In the genomic region with DNA sequence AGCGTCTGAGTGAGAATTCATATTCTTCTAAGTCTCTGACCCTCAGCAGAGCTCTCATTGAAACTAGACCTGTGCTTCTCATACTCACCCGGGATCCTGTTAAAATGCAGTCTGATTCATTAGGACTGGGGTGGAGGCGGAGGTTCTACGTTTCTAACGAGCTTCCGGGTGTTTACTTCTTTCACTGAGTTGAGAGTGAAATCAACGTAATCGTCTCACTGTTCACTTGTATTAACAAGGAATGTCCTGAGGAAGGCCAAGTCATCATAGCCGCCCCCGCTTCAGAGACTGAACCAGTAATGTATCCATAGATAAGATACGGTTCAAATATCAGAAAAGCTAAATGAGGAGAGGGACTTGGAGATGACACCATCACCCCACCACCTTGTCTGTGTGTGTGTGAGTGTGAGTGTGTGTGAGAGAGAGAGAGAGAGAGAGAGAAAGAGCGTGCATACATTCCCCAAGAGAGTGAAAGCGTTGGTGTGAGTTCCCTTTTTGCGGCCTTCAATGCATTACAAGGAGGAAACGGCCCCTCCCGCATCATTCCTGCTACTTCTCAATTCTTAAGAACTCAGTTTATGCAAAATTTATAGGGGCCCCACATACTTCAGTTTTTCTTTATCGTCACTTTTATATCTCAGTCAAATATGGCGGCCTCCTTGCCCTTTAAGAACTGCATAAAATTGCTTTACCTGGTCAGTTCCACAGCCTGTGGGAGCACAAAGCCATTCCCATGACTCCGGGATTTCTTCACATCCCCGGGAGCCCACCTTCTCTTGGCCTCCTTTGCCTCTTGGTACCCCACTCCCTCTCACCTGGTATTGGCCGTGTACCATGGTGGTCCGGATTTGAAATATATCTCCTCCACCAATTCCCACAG, we compare ENCODE assay signal across 10 cellular contexts. TPM values are rescaled to one million over a fixed set of nuclear protein-coding genes. Genes with fewer than 3 reads are reported as not detected.
DNase-seq lines count a peak whose midpoint lies in the region; ATAC-seq and TF ChIP-seq lines count a peak whose summit lies in the region.
"Had no signal": no experiment of that assay in that cellular context is flagged by ENCODE, and none has a peak within 500 bp of the region (broad histone marks: within the 10 kb centered on the region; RNA-seq: fewer than 3 reads in every experiment).

No MANE protein-coding gene starts in this region.

- H3K4me2 ChIP-seq in neuronal stem cell (ENCODE audit: insufficient read depth, low read length, poor library complexity, severe bottlenecking) = no peak overlapping the region

- H3K27ac ChIP-seq in testis = no peak overlapping the region
- H3K27ac ChIP-seq in neuronal stem cell (replicated peaks; ENCODE audit: low read length) = no peak overlapping the region

- peak; percentile 11 to 46 for DNase-seq in activated CD4-positive, alpha-beta T cell treated with anti-CD3 and anti-CD28 coated beads, Interleukin-2, amount 50 U/mL, for 24 hours (ENCODE audit: low read depth in 1 of 2, low spot score in 1 of 2)
- DNase-seq in left colon (peak; percentile 32 to 50), testis (peak; percentile 54), neuronal stem cell (ENCODE audit: low spot score) (no peak), HEK293T (ENCODE audit: extremely low spot score) (no peak), NCI-H2227 treated with DMSO at 0.1 percent for 48 hours (lab: John Stamatoyannopoulos, UW) (no peak)

- no peak overlapping the region for H2BK120ac ChIP-seq in neuronal stem cell (ENCODE audit: low read depth, low read length)

- H3K4me3 ChIP-seq in testis (peak overlapping the region in 1 of 2 donors; percentile 21), neuronal stem cell (ENCODE audit: low read length in 2 of 2) (no peak overlapping the region)

- H3K4me1 ChIP-seq in testis (no peaks in the 10 kb centered on the region), neuronal stem cell (ENCODE audit: control insufficient read depth in 2 of 2, insufficient read depth in 1 of 2, low read depth in 1 of 2, low read length in 2 of 2) (peaks cover 0 to 3% of the 10 kb centered on the region in 2 donors)

- no peak overlapping the region for H4K8ac ChIP-seq in neuronal stem cell (ENCODE audit: low read depth, low read length)

- no peaks in the 10 kb centered on the region for H3K79me1 ChIP-seq in neuronal stem cell (ENCODE audit: low read depth, low read length)

- no peak overlapping the region for H2BK5ac ChIP-seq in neuronal stem cell (ENCODE audit: low read length)

- H2AFZ ChIP-seq in neuronal stem cell (ENCODE audit: low read length) = no peak overlapping the region

- H3K4ac ChIP-seq in neuronal stem cell (ENCODE audit: low read length) = no peak overlapping the region

- H2BK12ac ChIP-seq in neuronal stem cell (ENCODE audit: low read length) = no peak overlapping the region

- TF ChIP-seq CTCF in testis (IDR thresholded peaks at IDR 0.05) = no peak

- whole genome bisulfite sequencing in testis, 2 donors = 33 to 50% methylated on average over 22 of the region's 22 CpGs
- WGBS in neuronal stem cell (ENCODE audit: extremely low coverage in 2 of 2, insufficient read length in 2 of 2, insufficient replicate concordance in 1 of 2), 2 donors = no CpG with 5 or more reads among the region's 22 CpGs

- POLR2A ChIA-PET in HEK293T (lab: Yijun Ruan, JAX) = no interaction called here

- H3K36me3 ChIP-seq in testis (ENCODE audit: low read depth, missing control alignments) = no peaks in the 10 kb centered on the region
- H3K36me3 ChIP-seq in neuronal stem cell (replicated peaks in 1 of 2; ENCODE audit: control insufficient read depth in 2 of 2, insufficient read depth in 2 of 2, low read length in 2 of 2) = no peaks in the 10 kb centered on the region

- H3K18ac ChIP-seq in neuronal stem cell (ENCODE audit: low read length) = no peak overlapping the region

- no peak overlapping the region for H4K91ac ChIP-seq in neuronal stem cell (ENCODE audit: low read depth, low read length, poor library complexity)

- CTCF ChIA-PET in HEK293T (lab: Yijun Ruan, JAX) = no interaction called here

- H3K9me3 ChIP-seq in testis = no peaks in the 10 kb centered on the region
- H3K9me3 ChIP-seq in neuronal stem cell (replicated peaks in 1 of 2; ENCODE audit: control insufficient read depth in 2 of 2, insufficient read depth in 1 of 2, low read depth in 1 of 2, low read length in 2 of 2) = no peaks in the 10 kb centered on the region

- H2AK5ac ChIP-seq in neuronal stem cell (ENCODE audit: low read depth, low read length) = no peak overlapping the region

- H3K14ac ChIP-seq in neuronal stem cell (ENCODE audit: low read length) = no peak overlapping the region

- ATAC-seq in GM19397 (IDR thresholded peaks at IDR 0.05; ENCODE audit: unreplicated experiment) = peak; percentile 84
- ATAC-seq in HG03378 (IDR thresholded peaks at IDR 0.05; ENCODE audit: unreplicated experiment) = peak; percentile 69
- ATAC-seq in left colon = no peak
- ATAC-seq: Panc1 had no signal

- no peak for TF ChIP-seq POLR2A in testis (IDR thresholded peaks at IDR 0.05)

- intact Hi-C loops in left colon (cut with DNase I, micrococcal nuclease) (no loop called here), testis (cut with DNase I; ENCODE audit: low total_unique reads) (no loop called here)

- H3K23ac ChIP-seq in neuronal stem cell (ENCODE audit: low read depth, low read length, poor library complexity) = no peak overlapping the region

- no peak overlapping the region for H2BK15ac ChIP-seq in neuronal stem cell (ENCODE audit: low read length)

- H3K9ac ChIP-seq in neuronal stem cell (ENCODE audit: low read depth, low read length, poor library complexity) = no peak overlapping the region

- no peaks in the 10 kb centered on the region for H3K27me3 ChIP-seq in testis
- H3K27me3 ChIP-seq in neuronal stem cell (ENCODE audit: control insufficient read depth in 3 of 3, insufficient read depth in 3 of 3, low read depth in 1 of 3, low read length in 3 of 3) = no peaks in the 10 kb centered on the region

TF ChIP-seq in HEK293T, 16 proteins besides CTCF, POLR2A, EP300 and RAD21:
- no peak for TF ChIP-seq ELF4 (IDR thresholded peaks at IDR 0.05)
- TF ChIP-seq LEF1 (IDR thresholded peaks at IDR 0.05; ENCODE audit: borderline replicate concordance) = no peak
- TF ChIP-seq ZNF384 (IDR thresholded peaks at IDR 0.05) = no peak
- no peak for TF ChIP-seq NFRKB (IDR thresholded peaks at IDR 0.05)
- TF ChIP-seq SP1 (IDR thresholded peaks at IDR 0.05) = no peak
- no peak for TF ChIP-seq FOXA1 (IDR thresholded peaks at IDR 0.05)
- TF ChIP-seq FOXK2 (IDR thresholded peaks at IDR 0.05) = no peak
- no peak for TF ChIP-seq FOXM1 (IDR thresholded peaks at IDR 0.05; ENCODE audit: borderline replicate concordance)
- TF ChIP-seq SUZ12 (IDR thresholded peaks at IDR 0.05) = no peak
- TF ChIP-seq HDGF (IDR thresholded peaks at IDR 0.05; ENCODE audit: borderline replicate concordance) = no peak
- TF ChIP-seq CTBP1 (IDR thresholded peaks at IDR 0.05; ENCODE audit: borderline replicate concordance) = no peak
- no peak for TF ChIP-seq BHLHE40 (IDR thresholded peaks at IDR 0.05; ENCODE audit: borderline replicate concordance)
- TF ChIP-seq, protein P1, sequence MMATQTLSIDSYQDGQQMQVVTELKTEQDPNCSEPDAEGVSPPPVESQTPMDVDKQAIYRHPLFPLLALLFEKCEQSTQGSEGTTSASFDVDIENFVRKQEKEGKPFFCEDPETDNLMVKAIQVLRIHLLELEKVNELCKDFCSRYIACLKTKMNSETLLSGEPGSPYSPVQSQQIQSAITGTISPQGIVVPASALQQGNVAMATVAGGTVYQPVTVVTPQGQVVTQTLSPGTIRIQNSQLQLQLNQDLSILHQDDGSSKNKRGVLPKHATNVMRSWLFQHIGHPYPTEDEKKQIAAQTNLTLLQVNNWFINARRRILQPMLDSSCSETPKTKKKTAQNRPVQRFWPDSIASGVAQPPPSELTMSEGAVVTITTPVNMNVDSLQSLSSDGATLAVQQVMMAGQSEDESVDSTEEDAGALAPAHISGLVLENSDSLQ (IDR thresholded peaks at IDR 0.05) = no peak
- no peak for TF ChIP-seq TARDBP (IDR thresholded peaks at IDR 0.05)
- no peak for TF ChIP-seq L3MBTL2 (conservative IDR thresholded peaks at IDR 0.05)
- no peak for TF ChIP-seq ARNT (IDR thresholded peaks at IDR 0.05)

RNA-seq across cellular contexts. Expression of gene KMO, which starts 19.8 kb away (rescaled TPM):
- total RNA-seq in left colon (under 1 TPM; 0.21 to 0.78 TPM), testis (under 1 TPM; 0.39 to 0.99 TPM)
- 1.5 TPM for polyA plus RNA-seq in testis (ENCODE audit: insufficient read depth, low read depth, low replicate concordance)
- not detected for polyA plus RNA-seq in neuronal stem cell (2013, experiment 1 of 2)
- polyA plus RNA-seq in neuronal stem cell (2013, experiment 2 of 2) = not detected
- total RNA-seq: fibroblast of villous mesenchyme had no signal

RNA-seq across cellular contexts. Expression of gene FH, which starts 32.4 kb away (rescaled TPM):
- 100 to 1,000 TPM; 103 to 119 TPM for total RNA-seq in left colon
- 10 to 100 TPM; 39.7 to 54.6 TPM for total RNA-seq in testis
- polyA plus RNA-seq in testis (ENCODE audit: insufficient read depth, low read depth, low replicate concordance) = 86.0 TPM
- 57.8 TPM for polyA plus RNA-seq in neuronal stem cell (2013, experiment 1 of 2)
- polyA plus RNA-seq in neuronal stem cell (2013, experiment 2 of 2) = 57.4 TPM

Comparison
In these comparisons a context has a peak if more than half of its experiments do, and no peak if none do; other contexts are left out.
1. DNase-seq: peak in activated CD4-positive, alpha-beta T cell treated with anti-CD3 and anti-CD28 coated beads, Interleukin-2, amount 50 U/mL, for 24 hours (2 of 2), left colon (2 of 2) and testis (single experiment); none in neuronal stem cell (single experiment), HEK293T (single experiment) and NCI-H2227 treated with DMSO at 0.1 percent for 48 hours (single experiment).